In genomic region chr19:34360354-34360909, GRCh38 we compare ENCODE assay signal across 12 cellular contexts. TPM values are rescaled to one million over a fixed set of nuclear protein-coding genes. Genes with fewer than 3 reads are reported as not detected.
DNase-seq lines count a peak whose midpoint lies in the region; ATAC-seq and TF ChIP-seq lines count a peak whose summit lies in the region.
"Had no signal": no experiment of that assay in that cellular context is flagged by ENCODE, and none has a peak within 500 bp of the region (broad histone marks: within the 10 kb centered on the region; RNA-seq: fewer than 3 reads in every experiment).

No MANE protein-coding gene starts in this region.

- no peaks in the 10 kb centered on the region for H3K27me3 ChIP-seq in CD8-positive, alpha-beta T cell (ENCODE audit: insufficient read depth, low read length)
- H3K27me3 ChIP-seq in trophoblast cell (ENCODE audit: insufficient read depth, low read length): no peaks in the 10 kb centered on the region

- H3K18ac ChIP-seq in trophoblast cell (ENCODE audit: low read length): no peak overlapping the region

- H3K27ac Mint-ChIP-seq in CD8-positive, alpha-beta T cell: peak overlapping the region; percentile 94

- no peak overlapping the region for H2BK5ac ChIP-seq in trophoblast cell (ENCODE audit: low read depth, low read length, poor library complexity)

- no peak for DNase-seq in CD8-positive, alpha-beta T cell
- no peak for DNase-seq in coronary artery (ENCODE audit: low spot score)
- no peak for DNase-seq in trophoblast cell
- DNase-seq in SKM-1 (lab: John Stamatoyannopoulos, UW; ENCODE audit: unreplicated experiment): no peak
- DNase-seq: activated CD4-positive, alpha-beta T cell treated with anti-CD3 and anti-CD28 coated beads for 1 hour; central memory CD4-positive, alpha-beta T cell; NCI-H1417 treated with DMSO at 0.1 percent for 48 hours; OCI-M1; stimulated activated CD4-positive, alpha-beta T cell treated with anti-CD3 and anti-CD28 coated beads, Interleukin-12 subunit alpha, Interleukin-12 subunit beta, amount 100 ng/mL, for 4 hours had no signal

- no peak overlapping the region for H2AFZ ChIP-seq in trophoblast cell (ENCODE audit: insufficient read depth, low read length, poor library complexity)

- H4K8ac ChIP-seq in trophoblast cell (ENCODE audit: low read depth, low read length): peak overlapping the region; percentile 92

- no peak overlapping the region for H3K23ac ChIP-seq in trophoblast cell (ENCODE audit: low read length)

- no peaks in the 10 kb centered on the region for H3K27me3 Mint-ChIP-seq in CD8-positive, alpha-beta T cell (ENCODE audit: low read depth)

- WGBS in trophoblast cell (ENCODE audit: extremely low coverage, insufficient coverage, insufficient read length): no CpG with 5 or more reads among the region's 9 CpGs

- TF ChIP-seq CTCF in CD8-positive, alpha-beta T cell (IDR thresholded peaks at IDR 0.05): no peak
- no peak for TF ChIP-seq CTCF in coronary artery (IDR thresholded peaks at IDR 0.05)

- no peak overlapping the region for H3K4ac ChIP-seq in trophoblast cell (ENCODE audit: low read depth, low read length)

- H3K9me3 ChIP-seq in CD8-positive, alpha-beta T cell (ENCODE audit: low read length): no peaks in the 10 kb centered on the region
- H3K9me3 ChIP-seq in KOPT-K1 (ENCODE audit: insufficient read depth, low read length, poor library complexity, severe bottlenecking): no peaks in the 10 kb centered on the region
- H3K9me3 ChIP-seq in trophoblast cell (ENCODE audit: insufficient read depth, low read depth, low read length): no peaks in the 10 kb centered on the region

- no peak overlapping the region for H2BK12ac ChIP-seq in trophoblast cell (ENCODE audit: low read length)

- POLR2A ChIA-PET in CD8-positive, alpha-beta T cell (lab: Charles Lee): no interaction called here

- no peak overlapping the region for H3K27ac ChIP-seq in CD8-positive, alpha-beta T cell (ENCODE audit: low read depth, low read length)
- H3K27ac ChIP-seq in KOPT-K1 (ENCODE audit: low read depth, low read length, poor library complexity, severe bottlenecking): peak overlapping the region; percentile 62
- peak overlapping the region; percentile 65 to 90 for H3K27ac ChIP-seq in coronary artery
- no peak overlapping the region for H3K27ac ChIP-seq in trophoblast cell (ENCODE audit: low read depth, low read length)

- H3K14ac ChIP-seq in trophoblast cell (ENCODE audit: low read length): no peak overlapping the region

- peaks cover 4% of the 10 kb centered on the region for H3K79me2 ChIP-seq in trophoblast cell (ENCODE audit: control insufficient read depth, insufficient read depth, low read length, poor library complexity)

- no peak overlapping the region for H3K9ac ChIP-seq in trophoblast cell (ENCODE audit: low read length)

- H3K4me3 Mint-ChIP-seq in CD8-positive, alpha-beta T cell: peak overlapping the region; percentile 90

- peaks cover 32% of the 10 kb centered on the region for H3K4me1 Mint-ChIP-seq in CD8-positive, alpha-beta T cell (ENCODE audit: low read depth)

- H3K4me3 ChIP-seq in CD8-positive, alpha-beta T cell (ENCODE audit: low read depth, low read length): no peak overlapping the region
- no peak overlapping the region for H3K4me3 ChIP-seq in coronary artery
- H3K4me3 ChIP-seq in trophoblast cell (ENCODE audit: low read depth, low read length): no peak overlapping the region

- no peaks in the 10 kb centered on the region for H3K36me3 ChIP-seq in CD8-positive, alpha-beta T cell (ENCODE audit: insufficient read depth, low read length)
- H3K36me3 ChIP-seq in KOPT-K1 (ENCODE audit: insufficient read depth, low read length) (no peaks in the 10 kb centered on the region), trophoblast cell (ENCODE audit: control insufficient read depth in 1 of 2, insufficient read depth in 2 of 2, low read length in 2 of 2) (peaks cover 0 to 3% of the 10 kb centered on the region in 2 experiments)

- H2BK120ac ChIP-seq in trophoblast cell (ENCODE audit: insufficient read depth, low read length, poor library complexity): no peak overlapping the region

- no peak overlapping the region for H2AK5ac ChIP-seq in trophoblast cell (ENCODE audit: low read length)

- no peak overlapping the region for H3K4me2 ChIP-seq in trophoblast cell (ENCODE audit: low read length)

- no peak overlapping the region for H4K12ac ChIP-seq in trophoblast cell (ENCODE audit: low read depth, low read length)

- peaks cover 16% of the 10 kb centered on the region for H3K4me1 ChIP-seq in CD8-positive, alpha-beta T cell (ENCODE audit: insufficient read depth, low read length)
- H3K4me1 ChIP-seq in trophoblast cell (ENCODE audit: control insufficient read depth in 1 of 2, insufficient read depth in 2 of 2, low read length in 2 of 2): peaks cover 8 to 11% of the 10 kb centered on the region in 2 experiments

- H3K9me3 Mint-ChIP-seq in CD8-positive, alpha-beta T cell: no peaks in the 10 kb centered on the region

- H3K79me1 ChIP-seq in trophoblast cell (ENCODE audit: low read length): peaks cover 11% of the 10 kb centered on the region

- CTCF ChIA-PET in CD8-positive, alpha-beta T cell (lab: Charles Lee): interaction anchor here (1.3 to 1.9 kb wide), 2 partner anchors 8 to 14 kb away, joined by 3 to 8 read pairs; no protein-coding TSS in a partner anchor

- no peak overlapping the region for H4K91ac ChIP-seq in trophoblast cell (ENCODE audit: low read depth, low read length)

- intact Hi-C loops in CD8-positive, alpha-beta T cell (cut with DNase I, micrococcal nuclease): no loop called here

- no peak for ATAC-seq in CD8-positive, alpha-beta T cell
- ATAC-seq in GM19452 (IDR thresholded peaks at IDR 0.05; ENCODE audit: unreplicated experiment) (no peak), HG03442 (IDR thresholded peaks at IDR 0.05; ENCODE audit: unreplicated experiment) (no peak)

- H3K36me3 Mint-ChIP-seq in CD8-positive, alpha-beta T cell: no peaks in the 10 kb centered on the region

RNA-seq across cellular contexts. Expression of gene GPI, which starts 4.6 kb away (rescaled TPM):
- total RNA-seq in CD8-positive, alpha-beta T cell: 10 to 100 TPM; 84.8 to 87.0 TPM
- polyA plus RNA-seq in trophoblast cell (2013): 83.4 and 84.5 TPM in 2 replicates

RNA-seq across cellular contexts. Expression of gene PDCD2L, which starts 43.8 kb away (rescaled TPM):
- total RNA-seq in CD8-positive, alpha-beta T cell: 1 to 10 TPM; 6.1 to 6.5 TPM
- polyA plus RNA-seq in trophoblast cell (2013): 18.1 and 19.0 TPM in 2 replicates

Comparison
In these comparisons a context has a peak if more than half of its experiments do, and no peak if none do; other contexts are left out.
1. H3K27ac ChIP-seq: peak in KOPT-K1 (single experiment) and coronary artery (2 of 2); none in CD8-positive, alpha-beta T cell (single experiment) and trophoblast cell (single experiment).